Comparison of ENCODE assay signal across 25 cellular contexts in the genomic region with DNA sequence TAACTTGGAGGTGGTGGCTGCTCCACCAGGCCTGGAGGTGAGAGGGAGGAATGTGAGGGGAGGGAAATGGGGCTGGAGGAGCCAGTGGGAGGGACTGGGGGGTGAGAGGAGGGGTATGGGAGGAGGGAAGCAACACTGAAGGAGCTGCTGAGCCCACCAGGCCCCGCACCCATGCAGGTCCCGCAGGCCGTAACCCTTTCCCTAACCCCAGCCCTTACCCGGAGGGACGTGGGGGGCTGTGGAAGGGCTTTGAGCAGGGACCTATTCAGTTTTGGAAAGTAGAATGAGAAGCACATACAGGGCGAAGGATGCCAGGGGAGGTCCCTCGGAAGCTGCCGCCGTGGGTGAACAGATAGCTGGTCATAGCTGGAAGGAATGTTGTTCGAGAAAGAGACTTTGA. TPM values are rescaled to one million over a fixed set of nuclear protein-coding genes. Genes with fewer than 3 reads are reported as not detected.
DNase-seq lines count a peak whose midpoint lies in the region; ATAC-seq and TF ChIP-seq lines count a peak whose summit lies in the region.
"Had no signal": no experiment of that assay in that cellular context is flagged by ENCODE, and none has a peak within 500 bp of the region (broad histone marks: within the 10 kb centered on the region; RNA-seq: fewer than 3 reads in every experiment).

No MANE protein-coding gene starts in this region.

- peaks cover 3% of the 10 kb centered on the region for H3K27me3 Mint-ChIP-seq in GM23338 (ENCODE audit: insufficient read depth, low read depth, poor library complexity)
- H3K27me3 Mint-ChIP-seq in central memory CD8-positive, alpha-beta T cell: no peaks in the 10 kb centered on the region
- no peaks in the 10 kb centered on the region for H3K27me3 Mint-ChIP-seq in T-helper 2 cell treated with Interferon-gamma antibody and Interleukin-4, amounts not matched to agents 5 μg/mL and 100 μg/mL, for 36 hours (ENCODE audit: low read depth)

- no peak overlapping the region for H3K27ac ChIP-seq in GM23338 (ENCODE audit: low read depth)
- H3K27ac ChIP-seq in sigmoid colon: peak overlapping the region; percentile 52 to 66 (median 65)
- no peak overlapping the region for H3K27ac ChIP-seq in left ventricle myocardium inferior (replicated peaks)
- H3K27ac ChIP-seq: GM23248 had no signal

- H4K20me1 ChIP-seq in GM23338 (replicated peaks; ENCODE audit: insufficient read depth): no peaks in the 10 kb centered on the region

- no peaks in the 10 kb centered on the region; the same call in 2 of the 3 replicates for H3K4me1 Mint-ChIP-seq in GM23338
- peaks cover 24% of the 10 kb centered on the region for H3K4me1 Mint-ChIP-seq in central memory CD8-positive, alpha-beta T cell
- no peaks in the 10 kb centered on the region for H3K4me1 Mint-ChIP-seq in T-helper 2 cell treated with Interferon-gamma antibody and Interleukin-4, amounts not matched to agents 5 μg/mL and 100 μg/mL, for 36 hours (ENCODE audit: low read depth)
- H3K4me1 Mint-ChIP-seq: CD4-positive, CD25-positive, alpha-beta regulatory T cell had no signal

- no peak for TF ChIP-seq CTCF in GM23338 (conservative IDR thresholded peaks at IDR 0.05; ENCODE audit: low read depth in 2 of 2)
- TF ChIP-seq CTCF in sigmoid colon (IDR thresholded peaks at IDR 0.05): no peak
- no peak for TF ChIP-seq CTCF in left ventricle myocardium inferior (IDR thresholded peaks at IDR 0.05; ENCODE audit: borderline replicate concordance)

- no peak overlapping the region for H3K4me3 ChIP-seq in GM23338
- H3K4me3 ChIP-seq in sigmoid colon: no peak overlapping the region
- no peak overlapping the region for H3K4me3 ChIP-seq in left ventricle myocardium inferior
- H3K4me3 ChIP-seq: GM23248, HAP-1, K562, MG63 had no signal

- ATAC-seq in GM23338 (peak; percentile 29), HG03135 (IDR thresholded peaks at IDR 0.05; ENCODE audit: unreplicated experiment) (no peak)
- no peak for ATAC-seq in central memory CD8-positive, alpha-beta T cell (replicated peaks; ENCODE audit: extremely low read depth, poor library complexity, severe bottlenecking)
- ATAC-seq: K562 had no signal

- no peak overlapping the region for H3K4me2 ChIP-seq in GM23338

- TF ChIP-seq EP300 in sigmoid colon (IDR thresholded peaks at IDR 0.05): no peak

- no peaks in the 10 kb centered on the region for H3K9me2 ChIP-seq in GM23338 (ENCODE audit: insufficient read depth)

- no peak overlapping the region for H3K27ac Mint-ChIP-seq in GM23338
- H3K27ac Mint-ChIP-seq in central memory CD8-positive, alpha-beta T cell (ENCODE audit: low read depth): peak overlapping the region; percentile 32
- no peak overlapping the region for H3K27ac Mint-ChIP-seq in T-helper 2 cell treated with Interferon-gamma antibody and Interleukin-4, amounts not matched to agents 5 μg/mL and 100 μg/mL, for 36 hours
- H3K27ac Mint-ChIP-seq: CD4-positive, CD25-positive, alpha-beta regulatory T cell had no signal

- no peaks in the 10 kb centered on the region for H3F3A ChIP-seq in GM23338 (replicated peaks; ENCODE audit: low read depth)

- H3K9me3 ChIP-seq in sigmoid colon (no peaks in the 10 kb centered on the region), left ventricle myocardium inferior (replicated peaks) (no peaks in the 10 kb centered on the region)
- H3K9me3 ChIP-seq: HAP-1, MG63 had no signal

- H3K27me3 ChIP-seq in GM23338 (ENCODE audit: insufficient read depth) (no peaks in the 10 kb centered on the region), sigmoid colon (no peaks in the 10 kb centered on the region), left ventricle myocardium inferior (ENCODE audit: low read depth) (no peaks in the 10 kb centered on the region)
- H3K27me3 ChIP-seq: MG63 had no signal

- no peaks in the 10 kb centered on the region for H3K36me3 ChIP-seq in GM23338 (ENCODE audit: insufficient read depth)
- H3K36me3 ChIP-seq in sigmoid colon: no peaks in the 10 kb centered on the region
- no peaks in the 10 kb centered on the region for H3K36me3 ChIP-seq in left ventricle myocardium inferior
- H3K36me3 ChIP-seq: HAP-1, MG63 had no signal

- no peaks in the 10 kb centered on the region; the same call in 2 of the 3 replicates for H3K9me3 Mint-ChIP-seq in GM23338
- H3K9me3 Mint-ChIP-seq in central memory CD8-positive, alpha-beta T cell: no peaks in the 10 kb centered on the region
- H3K9me3 Mint-ChIP-seq in T-helper 2 cell treated with Interferon-gamma antibody and Interleukin-4, amounts not matched to agents 5 μg/mL and 100 μg/mL, for 36 hours: no peaks in the 10 kb centered on the region
- H3K9me3 Mint-ChIP-seq: CD4-positive, CD25-positive, alpha-beta regulatory T cell had no signal

- no peaks in the 10 kb centered on the region for H3K79me2 ChIP-seq in GM23338 (replicated peaks; ENCODE audit: insufficient read depth)

- H3K36me3 Mint-ChIP-seq in GM23338 (ENCODE audit: low read depth): no peaks in the 10 kb centered on the region
- H3K36me3 Mint-ChIP-seq in central memory CD8-positive, alpha-beta T cell (ENCODE audit: insufficient read depth): peaks cover 7% of the 10 kb centered on the region
- H3K36me3 Mint-ChIP-seq in T-helper 2 cell treated with Interferon-gamma antibody and Interleukin-4, amounts not matched to agents 5 μg/mL and 100 μg/mL, for 36 hours (ENCODE audit: low read depth): no peaks in the 10 kb centered on the region
- H3K36me3 Mint-ChIP-seq: CD4-positive, CD25-positive, alpha-beta regulatory T cell had no signal

- no peak for DNase-seq in GM23338 (ENCODE audit: low spot score)
- DNase-seq in central memory CD8-positive, alpha-beta T cell (ENCODE audit: low spot score in 2 of 2): no peak
- DNase-seq in islet precursor cell: peak; percentile 54
- DNase-seq in sigmoid colon: peak; percentile 30
- no peak for DNase-seq in left ventricle myocardium inferior
- no peak for DNase-seq in A172 (ENCODE audit: low spot score)
- no peak for DNase-seq in T-helper 2 cell treated with Interferon-gamma antibody and Interleukin-4, amounts not matched to agents 5 μg/mL and 100 μg/mL, for 36 hours (ENCODE audit: low spot score)
- DNase-seq: CD4-positive, CD25-positive, alpha-beta regulatory T cell; COR-L47; DMS79; GM23248; MG63; NCI-H1417; NCI-H187; NCI-H2107; NCI-H446 treated with DMSO at 0.1 percent for 48 hours; NCI-H526 treated with DMSO at 0.1 percent for 48 hours; OCI-M1; Right ventricle myocardium superior had no signal

- 93 to 96% methylated on average over 10 of the region's 10 CpGs for WGBS in sigmoid colon, 2 donors

- no peak overlapping the region for H3K4me3 Mint-ChIP-seq in GM23338
- H3K4me3 Mint-ChIP-seq in central memory CD8-positive, alpha-beta T cell: no peak overlapping the region
- no peak overlapping the region for H3K4me3 Mint-ChIP-seq in T-helper 2 cell treated with Interferon-gamma antibody and Interleukin-4, amounts not matched to agents 5 μg/mL and 100 μg/mL, for 36 hours
- H3K4me3 Mint-ChIP-seq: CD4-positive, CD25-positive, alpha-beta regulatory T cell had no signal

- no peak for TF ChIP-seq POLR2A in sigmoid colon (IDR thresholded peaks at IDR 0.05)

- intact Hi-C loops in sigmoid colon (cut with DNase I): no loop called here
- intact Hi-C loops in left ventricle myocardium inferior (cut with micrococcal nuclease): no loop called here

- H3K4me1 ChIP-seq in GM23338 (ENCODE audit: insufficient read depth) (no peaks in the 10 kb centered on the region), sigmoid colon (peaks cover 0 to 12% (median 8%) of the 10 kb centered on the region in 4 donors), left ventricle myocardium inferior (peaks cover 8% of the 10 kb centered on the region)
- H3K4me1 ChIP-seq: HAP-1 had no signal

- no peak overlapping the region for H2AFZ ChIP-seq in GM23338
- H2AFZ ChIP-seq: GM23248 had no signal

TF ChIP-seq in GM23338, 12 proteins besides CTCF, POLR2A, EP300 and RAD21 (continues in another document):
- TF ChIP-seq, protein P1, sequence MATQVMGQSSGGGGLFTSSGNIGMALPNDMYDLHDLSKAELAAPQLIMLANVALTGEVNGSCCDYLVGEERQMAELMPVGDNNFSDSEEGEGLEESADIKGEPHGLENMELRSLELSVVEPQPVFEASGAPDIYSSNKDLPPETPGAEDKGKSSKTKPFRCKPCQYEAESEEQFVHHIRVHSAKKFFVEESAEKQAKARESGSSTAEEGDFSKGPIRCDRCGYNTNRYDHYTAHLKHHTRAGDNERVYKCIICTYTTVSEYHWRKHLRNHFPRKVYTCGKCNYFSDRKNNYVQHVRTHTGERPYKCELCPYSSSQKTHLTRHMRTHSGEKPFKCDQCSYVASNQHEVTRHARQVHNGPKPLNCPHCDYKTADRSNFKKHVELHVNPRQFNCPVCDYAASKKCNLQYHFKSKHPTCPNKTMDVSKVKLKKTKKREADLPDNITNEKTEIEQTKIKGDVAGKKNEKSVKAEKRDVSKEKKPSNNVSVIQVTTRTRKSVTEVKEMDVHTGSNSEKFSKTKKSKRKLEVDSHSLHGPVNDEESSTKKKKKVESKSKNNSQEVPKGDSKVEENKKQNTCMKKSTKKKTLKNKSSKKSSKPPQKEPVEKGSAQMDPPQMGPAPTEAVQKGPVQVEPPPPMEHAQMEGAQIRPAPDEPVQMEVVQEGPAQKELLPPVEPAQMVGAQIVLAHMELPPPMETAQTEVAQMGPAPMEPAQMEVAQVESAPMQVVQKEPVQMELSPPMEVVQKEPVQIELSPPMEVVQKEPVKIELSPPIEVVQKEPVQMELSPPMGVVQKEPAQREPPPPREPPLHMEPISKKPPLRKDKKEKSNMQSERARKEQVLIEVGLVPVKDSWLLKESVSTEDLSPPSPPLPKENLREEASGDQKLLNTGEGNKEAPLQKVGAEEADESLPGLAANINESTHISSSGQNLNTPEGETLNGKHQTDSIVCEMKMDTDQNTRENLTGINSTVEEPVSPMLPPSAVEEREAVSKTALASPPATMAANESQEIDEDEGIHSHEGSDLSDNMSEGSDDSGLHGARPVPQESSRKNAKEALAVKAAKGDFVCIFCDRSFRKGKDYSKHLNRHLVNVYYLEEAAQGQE (IDR thresholded peaks at IDR 0.05; ENCODE audit: unreplicated experiment): no peak
- TF ChIP-seq STAT1 (IDR thresholded peaks at IDR 0.05; ENCODE audit: unreplicated experiment): no peak

RNA-seq across cellular contexts. Expression of a gene that starts 33.9 kb away (rescaled TPM):
- total RNA-seq in GM23338 (2014; rRNA removed; shearing (Covaris generic)): 0.28 TPM in 1 of 2 replicates, not detected in the other
- 0.52 TPM in 1 of 2 replicates, not detected in the other for polyA plus RNA-seq in GM23338 (2016; fragmentation: Nextera tagmentation; extraction: Ambion mirVana)
- total RNA-seq in sigmoid colon: not detected
- polyA plus RNA-seq in sigmoid colon: 1 to 10 TPM in 1 of 3 donors, under 1 TPM in 1, not detected in 1; 0.67 to 1.4 TPM
- total RNA-seq in left ventricle myocardium inferior: not detected
- not detected in 2 replicates for total RNA-seq in A172 (2014; rRNA removed; shearing (Covaris generic))
- total RNA-seq: A673; CD4-positive, CD25-positive, alpha-beta regulatory T cell; GM23248; K562; LHCN-M2; Right ventricle myocardium superior had no signal
- polyA plus RNA-seq: BJ; CD4-positive, CD25-positive, alpha-beta regulatory T cell; GM23248; K562 had no signal

RNA-seq across cellular contexts. Expression of a gene that starts 53.7 kb away (rescaled TPM):
- 1.0 TPM in 1 of 2 replicates, not detected in the other for total RNA-seq in GM23338 (2014; rRNA removed; shearing (Covaris generic))
- polyA plus RNA-seq in GM23338 (2016; fragmentation: Nextera tagmentation; extraction: Ambion mirVana) (0.26 TPM in 1 of 2 replicates, not detected in the other), sigmoid colon (under 1 TPM in 1 of 3 donors, not detected in 2; 0.32 TPM)
- total RNA-seq in sigmoid colon (1 to 10 TPM in 1 of 4 donors, not detected in 3; 1.1 TPM), left ventricle myocardium inferior (not detected)
- not detected in 2 replicates for total RNA-seq in A172 (2014; rRNA removed; shearing (Covaris generic))
- total RNA-seq: A673; CD4-positive, CD25-positive, alpha-beta regulatory T cell; GM23248; K562; LHCN-M2; Right ventricle myocardium superior had no signal
- polyA plus RNA-seq: CD4-positive, CD25-positive, alpha-beta regulatory T cell; GM23248; K562 had no signal

Comparison
In these comparisons a context has a peak if more than half of its experiments do, and no peak if none do; other contexts are left out.
1. DNase-seq: peak in islet precursor cell (single experiment) and sigmoid colon (single experiment); none in GM23338 (single experiment), central memory CD8-positive, alpha-beta T cell (0 of 2), left ventricle myocardium inferior (single experiment), A172 (single experiment) and T-helper 2 cell treated with Interferon-gamma antibody and Interleukin-4, amounts not matched to agents 5 μg/mL and 100 μg/mL, for 36 hours (single experiment).
2. H3K27ac ChIP-seq: peak in sigmoid colon (4 of 4); none in GM23338 (single experiment) and left ventricle myocardium inferior (single experiment).